ENCODE assay signal across 8 cellular contexts in genomic region chr2:197435598-197436435, GRCh38. TPM values are rescaled to one million over a fixed set of nuclear protein-coding genes. Genes with fewer than 3 reads are reported as not detected.
DNase-seq lines count a peak whose midpoint lies in the region; ATAC-seq and TF ChIP-seq lines count a peak whose summit lies in the region.

No MANE protein-coding gene starts in this region.

- no peak for TF ChIP-seq CTCF in Calu3 (IDR thresholded peaks at IDR 0.05; ENCODE audit: unreplicated experiment)
- TF ChIP-seq CTCF in thoracic aorta (IDR thresholded peaks at IDR 0.05): no peak

- no peaks in the 10 kb centered on the region for H3K9me3 ChIP-seq in thoracic aorta

- ATAC-seq in HG03064 (IDR thresholded peaks at IDR 0.05; ENCODE audit: low read depth, unreplicated experiment) (peak; percentile 1), thoracic aorta (ENCODE audit: insufficient number of reproducible peaks, low FRiP score, low read depth) (no peak), HG03571 (IDR thresholded peaks at IDR 0.05; ENCODE audit: unreplicated experiment) (no peak), GM18498 (IDR thresholded peaks at IDR 0.05; ENCODE audit: unreplicated experiment) (no peak)
- peak; percentile 1 for ATAC-seq in activated naive CD8-positive, alpha-beta T cell treated with anti-CD3 and anti-CD28 coated beads, Interleukin-2, amount 10 ng/mL, durations not matched to agents 7 days and 5 days (ENCODE audit: low read depth)

- no peaks in the 10 kb centered on the region for H3K9me3 Mint-ChIP-seq in Calu3 (ENCODE audit: low read depth, unreplicated experiment)
- no peaks in the 10 kb centered on the region for H3K9me3 Mint-ChIP-seq in activated naive CD8-positive, alpha-beta T cell treated with anti-CD3 and anti-CD28 coated beads, Interleukin-2, amount 10 ng/mL, durations not matched to agents 7 days and 5 days

- H3K27me3 Mint-ChIP-seq in Calu3 (ENCODE audit: unreplicated experiment): no peaks in the 10 kb centered on the region
- H3K27me3 Mint-ChIP-seq in activated naive CD8-positive, alpha-beta T cell treated with anti-CD3 and anti-CD28 coated beads, Interleukin-2, amount 10 ng/mL, durations not matched to agents 7 days and 5 days: no peaks in the 10 kb centered on the region

- peaks cover 29 to 34% of the 10 kb centered on the region in 2 donors for H3K4me1 ChIP-seq in thoracic aorta (ENCODE audit: control insufficient read depth in 1 of 2, low read depth in 2 of 2)

- peaks cover 38% of the 10 kb centered on the region for H3K36me3 Mint-ChIP-seq in Calu3 (ENCODE audit: insufficient read depth, unreplicated experiment)
- H3K36me3 Mint-ChIP-seq in activated naive CD8-positive, alpha-beta T cell treated with anti-CD3 and anti-CD28 coated beads, Interleukin-2, amount 10 ng/mL, durations not matched to agents 7 days and 5 days: peaks cover 2% of the 10 kb centered on the region

- BruUV-seq in Calu3 (replicated peaks; lab: Mats Ljungman, UMichigan): TSS peak; percentile 96

- CTCF ChIA-PET in Calu3 (lab: Charles Lee): interaction anchor here (1.7 kb wide), 1 partner anchor 17 kb away, joined by 5 read pairs; the partner anchor contains the start of gene COQ10B

- intact Hi-C loops in Calu3 (cut with micrococcal nuclease; ENCODE audit: unreplicated experiment): no loop called here

- POLR2A ChIA-PET in activated naive CD8-positive, alpha-beta T cell treated with anti-CD3 and anti-CD28 coated beads, Interleukin-2, amount 10 ng/mL, durations not matched to agents 7 days and 5 days (lab: Charles Lee): interaction anchor here (0.7 to 6.1 kb wide), 11 partner anchors 8 to 636 kb away, joined by 3 to 75 read pairs (median 5); partner anchors contain the start of genes COQ10B, GTF3C3, HSPD1 and HSPE1

- no peaks in the 10 kb centered on the region for H3K27me3 ChIP-seq in thoracic aorta (replicated peaks; ENCODE audit: insufficient read depth)

- no peak for DNase-seq in Calu3
- no peak for DNase-seq in activated naive CD8-positive, alpha-beta T cell treated with anti-CD3 and anti-CD28 coated beads, Interleukin-2, amount 10 ng/mL, durations not matched to agents 7 days and 5 days
- peak; percentile 17 for DNase-seq in kidney tubule cell (ENCODE audit: low spot score)
- DNase-seq in thoracic aorta (ENCODE audit: low spot score): no peak
- no peak for DNase-seq in NCI-H2107 treated with DMSO at 0.1 percent for 48 hours (lab: John Stamatoyannopoulos, UW; ENCODE audit: unreplicated experiment)

- H3K27ac Mint-ChIP-seq in Calu3 (ENCODE audit: unreplicated experiment): peak overlapping the region; percentile 99
- H3K27ac Mint-ChIP-seq in activated naive CD8-positive, alpha-beta T cell treated with anti-CD3 and anti-CD28 coated beads, Interleukin-2, amount 10 ng/mL, durations not matched to agents 7 days and 5 days: peak overlapping the region; percentile 100

- H3K4me3 Mint-ChIP-seq in Calu3 (ENCODE audit: low read depth, unreplicated experiment): peak overlapping the region; percentile 76
- peak overlapping the region; percentile 85 for H3K4me3 Mint-ChIP-seq in activated naive CD8-positive, alpha-beta T cell treated with anti-CD3 and anti-CD28 coated beads, Interleukin-2, amount 10 ng/mL, durations not matched to agents 7 days and 5 days

- peaks cover 24% of the 10 kb centered on the region for H3K4me1 Mint-ChIP-seq in Calu3 (ENCODE audit: low read depth, unreplicated experiment)
- H3K4me1 Mint-ChIP-seq in activated naive CD8-positive, alpha-beta T cell treated with anti-CD3 and anti-CD28 coated beads, Interleukin-2, amount 10 ng/mL, durations not matched to agents 7 days and 5 days: peaks cover 28% of the 10 kb centered on the region

- peak overlapping the region; percentile 98 to 99 for H3K27ac ChIP-seq in thoracic aorta

- no peaks in the 10 kb centered on the region for H3K36me3 ChIP-seq in thoracic aorta

- peak overlapping the region; percentile 90 for H3K4me3 ChIP-seq in thoracic aorta

RNA-seq across cellular contexts. Expression of gene SF3B1, which starts 1.0 kb away (rescaled TPM):
- total RNA-seq in Calu3 (2022) (234 and 249 TPM in 2 replicates), thoracic aorta (100 to 1,000 TPM; 259 to 506 TPM)
- total RNA-seq in activated naive CD8-positive, alpha-beta T cell treated with anti-CD3 and anti-CD28 coated beads, Interleukin-2, amount 10 ng/mL, durations not matched to agents 7 days and 5 days: 100 to 1,000 TPM; 388 to 392 TPM

RNA-seq across cellular contexts. Expression of gene COQ10B, which starts 17.5 kb away (rescaled TPM):
- total RNA-seq in Calu3 (2022) (28.8 and 32.8 TPM in 2 replicates), thoracic aorta (10 to 100 TPM; 41.6 to 42.8 TPM)
- total RNA-seq in activated naive CD8-positive, alpha-beta T cell treated with anti-CD3 and anti-CD28 coated beads, Interleukin-2, amount 10 ng/mL, durations not matched to agents 7 days and 5 days: 10 to 100 TPM; 24.8 to 25.2 TPM

Comparison
In these comparisons a context has a peak if more than half of its experiments do, and no peak if none do; other contexts are left out.
1. ATAC-seq: peak in HG03064 (single experiment) and activated naive CD8-positive, alpha-beta T cell treated with anti-CD3 and anti-CD28 coated beads, Interleukin-2, amount 10 ng/mL, durations not matched to agents 7 days and 5 days (single experiment); none in thoracic aorta (single experiment), HG03571 (single experiment) and GM18498 (single experiment).